Comparison of ENCODE assay signal across 25 cellular contexts in genomic region chr7:106067678-106068077, GRCh38.
"Had no signal": no experiment of that assay in that cellular context is flagged by ENCODE, and none has a peak within 500 bp of the region (broad histone marks: within the 10 kb centered on the region; RNA-seq: fewer than 3 reads in every experiment).

No MANE protein-coding gene starts in this region.

- H3K9me3 Mint-ChIP-seq: activated B cell treated with CpG ODN at 0.5 μM for 24 hours; activated CD4-positive, alpha-beta memory T cell treated with anti-CD3 and anti-CD28 coated beads for 36 hours; activated naive CD8-positive, alpha-beta T cell treated with anti-CD3 and anti-CD28 coated beads, Interleukin-2, amount 50 U/mL, for 24 hours; activated T-helper 1 cell treated with anti-CD3 and anti-CD28 coated beads, Interleukin-12 subunit alpha, Interleukin-12 subunit beta, Interleukin-2, Interleukin-4 antibody, amounts not matched to agents 30 ng/mL and 10 ng/mL and 1 ng/mL, durations not matched to agents 14 hours and 24 hours and 36 hours; dendritic cell treated with granulocyte-macrophage colony-stimulating factor and Interleukin-4, amounts not matched to agents 40 ng/mL and 50 ng/mL, for 4 days; naive thymus-derived CD4-positive, alpha-beta T cell; T-helper 1 cell treated with Interleukin-12 subunit alpha and Interleukin-12 subunit beta and Interleukin-4 antibody, amounts not matched to agents 30 μg/mL and 1 μg/mL, for 36 hours had no signal

- H3K27me3 ChIP-seq: body of pancreas, foreskin keratinocyte, spleen, tibial artery had no signal

- ATAC-seq: activated CD8-positive, alpha-beta memory T cell treated with anti-CD3 and anti-CD28 coated beads, Interleukin-2, amount 10 ng/mL, durations not matched to agents 7 days and 5 days; activated naive CD8-positive, alpha-beta T cell treated with anti-CD3 and anti-CD28 coated beads, Interleukin-2, amount 50 U/mL, for 24 hours; body of pancreas; foreskin keratinocyte; left colon; mucosa of descending colon; naive thymus-derived CD4-positive, alpha-beta T cell; stimulated activated naive CD8-positive, alpha-beta T cell treated with anti-CD3 and anti-CD28 coated beads, Interleukin-15, Interleukin-2, amounts not matched to agents 100 U/mL and 50 U/mL, for 24 hours had no signal

- H3K27ac Mint-ChIP-seq: activated CD4-positive, alpha-beta memory T cell treated with anti-CD3 and anti-CD28 coated beads for 36 hours; activated CD8-positive, alpha-beta memory T cell treated with anti-CD3 and anti-CD28 coated beads, Interleukin-2, amount 10 ng/mL, durations not matched to agents 7 days and 5 days; activated naive CD8-positive, alpha-beta T cell treated with anti-CD3 and anti-CD28 coated beads, Interleukin-2, amount 50 U/mL, for 24 hours; activated T-helper 1 cell treated with anti-CD3 and anti-CD28 coated beads, Interleukin-12 subunit alpha, Interleukin-12 subunit beta, Interleukin-2, Interleukin-4 antibody, amounts not matched to agents 30 ng/mL and 10 ng/mL and 1 ng/mL, durations not matched to agents 14 hours and 24 hours and 36 hours; dendritic cell treated with granulocyte-macrophage colony-stimulating factor and Interleukin-4, amounts not matched to agents 40 ng/mL and 50 ng/mL, for 4 days; progenitor cell of endocrine pancreas; T-helper 1 cell treated with Interleukin-12 subunit alpha and Interleukin-12 subunit beta and Interleukin-4 antibody, amounts not matched to agents 30 μg/mL and 1 μg/mL, for 36 hours had no signal

- DNase-seq: activated B cell treated with CpG ODN at 0.5 μM for 24 hours; activated CD4-positive, alpha-beta memory T cell treated with anti-CD3 and anti-CD28 coated beads for 36 hours; activated CD4-positive, alpha-beta T cell treated with anti-CD3 and anti-CD28 coated beads for 4 hours; activated CD8-positive, alpha-beta memory T cell treated with anti-CD3 and anti-CD28 coated beads, Interleukin-2, amount 10 ng/mL, durations not matched to agents 7 days and 5 days; activated gamma-delta T cell; activated naive CD4-positive, alpha-beta T cell treated with anti-CD3 and anti-CD28 coated beads, Interleukin-2, amount 50 U/mL, for 16 hours; activated naive CD8-positive, alpha-beta T cell treated with anti-CD3 and anti-CD28 coated beads, Interleukin-2, amount 50 U/mL, for 24 hours; anterior cingulate cortex; body of pancreas; effector CD8-positive, alpha-beta T cell; erythroblast; foreskin keratinocyte; left colon; mesenchymal stem cell; mucosa of descending colon; naive thymus-derived CD4-positive, alpha-beta T cell; spleen; stimulated activated CD4-positive, alpha-beta T cell treated with anti-CD3 and anti-CD28 coated beads, Interleukin-4, amount 100 ng/mL, for 1 hour; stimulated activated naive CD8-positive, alpha-beta T cell treated with anti-CD3 and anti-CD28 coated beads, Interleukin-15, Interleukin-2, amounts not matched to agents 100 U/mL and 50 U/mL, for 24 hours; T1000; tibial artery had no signal

- H3K36me3 Mint-ChIP-seq: activated CD4-positive, alpha-beta memory T cell treated with anti-CD3 and anti-CD28 coated beads for 36 hours; activated CD8-positive, alpha-beta memory T cell treated with anti-CD3 and anti-CD28 coated beads, Interleukin-2, amount 10 ng/mL, durations not matched to agents 7 days and 5 days; naive thymus-derived CD4-positive, alpha-beta T cell had no signal

- H3K4me3 Mint-ChIP-seq: activated CD4-positive, alpha-beta memory T cell treated with anti-CD3 and anti-CD28 coated beads for 36 hours; activated CD8-positive, alpha-beta memory T cell treated with anti-CD3 and anti-CD28 coated beads, Interleukin-2, amount 10 ng/mL, durations not matched to agents 7 days and 5 days; activated naive CD8-positive, alpha-beta T cell treated with anti-CD3 and anti-CD28 coated beads, Interleukin-2, amount 50 U/mL, for 24 hours; activated T-helper 1 cell treated with anti-CD3 and anti-CD28 coated beads, Interleukin-12 subunit alpha, Interleukin-12 subunit beta, Interleukin-2, Interleukin-4 antibody, amounts not matched to agents 30 ng/mL and 10 ng/mL and 1 ng/mL, durations not matched to agents 14 hours and 24 hours and 36 hours; dendritic cell treated with granulocyte-macrophage colony-stimulating factor and Interleukin-4, amounts not matched to agents 40 ng/mL and 50 ng/mL, for 4 days; T-helper 1 cell treated with Interleukin-12 subunit alpha and Interleukin-12 subunit beta and Interleukin-4 antibody, amounts not matched to agents 30 μg/mL and 1 μg/mL, for 36 hours had no signal

- H3K4me3 ChIP-seq: body of pancreas, mucosa of descending colon, spleen, tibial artery had no signal

- H3K36me3 ChIP-seq: spleen, tibial artery had no signal

- H3K27me3 Mint-ChIP-seq: activated B cell treated with CpG ODN at 0.5 μM for 24 hours; activated CD4-positive, alpha-beta memory T cell treated with anti-CD3 and anti-CD28 coated beads for 36 hours; activated CD8-positive, alpha-beta memory T cell treated with anti-CD3 and anti-CD28 coated beads, Interleukin-2, amount 10 ng/mL, durations not matched to agents 7 days and 5 days; activated naive CD8-positive, alpha-beta T cell treated with anti-CD3 and anti-CD28 coated beads, Interleukin-2, amount 50 U/mL, for 24 hours; naive thymus-derived CD4-positive, alpha-beta T cell had no signal

- H3K27ac ChIP-seq: body of pancreas, foreskin keratinocyte, tibial artery had no signal

- H3K9me3 ChIP-seq: body of pancreas, mucosa of descending colon, spleen, tibial artery had no signal
